Comparison of ENCODE assay signal across 15 cellular contexts in genomic region chr20:58855506-58856314, GRCh38. TPM values are rescaled to one million over a fixed set of nuclear protein-coding genes. Genes with fewer than 3 reads are reported as not detected.
DNase-seq lines count a peak whose midpoint lies in the region; ATAC-seq and TF ChIP-seq lines count a peak whose summit lies in the region.
"Had no signal": no experiment of that assay in that cellular context is flagged by ENCODE, and none has a peak within 500 bp of the region (broad histone marks: within the 10 kb centered on the region; RNA-seq: fewer than 3 reads in every experiment).

No MANE protein-coding gene starts in this region.

- TF ChIP-seq CTCF in Calu3 (IDR thresholded peaks at IDR 0.05; ENCODE audit: unreplicated experiment) (no peak), nephron progenitor cell (IDR thresholded peaks at IDR 0.05) (no peak)

- H3K4me3 Mint-ChIP-seq in Calu3 (ENCODE audit: low read depth, unreplicated experiment) (peak overlapping the region; percentile 57), nephron progenitor cell (peak overlapping the region; percentile 62)

- H3K9ac ChIP-seq in endocrine pancreas (ENCODE audit: control insufficient read depth, insufficient read depth, low read length) = peak overlapping the region; percentile 54

- no peaks in the 10 kb centered on the region for H3K36me3 ChIP-seq in endocrine pancreas (ENCODE audit: control insufficient read depth, insufficient read depth, low read length)
- H3K36me3 ChIP-seq: adrenal gland, ovary, thyroid gland had no signal

- DNase-seq in Calu3 = peak; percentile 81
- peak; percentile 64 for DNase-seq in HuH-7.5 (ENCODE audit: low spot score)
- DNase-seq in nephron progenitor cell = no peak
- DNase-seq in NCI-H2171 treated with DMSO at 0.1 percent for 48 hours (lab: John Stamatoyannopoulos, UW) = no peak
- DNase-seq: adrenal gland; effector CD4-positive, alpha-beta T cell; immature natural killer cell; IMR-90; NCI-H2029 treated with DMSO at 0.1 percent for 48 hours; ovary; thyroid gland had no signal

- no peaks in the 10 kb centered on the region for H3K27me3 ChIP-seq in endocrine pancreas (ENCODE audit: control insufficient read depth, insufficient read depth, low read length)
- H3K27me3 ChIP-seq: ovary had no signal

- H3K4me1 Mint-ChIP-seq in Calu3 (ENCODE audit: low read depth, unreplicated experiment) = peaks cover 13% of the 10 kb centered on the region
- H3K4me1 Mint-ChIP-seq in nephron progenitor cell = peaks cover 27% of the 10 kb centered on the region

- H3K4me1 ChIP-seq in endocrine pancreas (ENCODE audit: control insufficient read depth, insufficient read depth, low read length) = peaks cover 6% of the 10 kb centered on the region
- H3K4me1 ChIP-seq: adrenal gland had no signal

- intact Hi-C loops in Calu3 (cut with micrococcal nuclease; ENCODE audit: unreplicated experiment) = no loop called here

- no TSS peak for BruUV-seq in Calu3 (replicated peaks; lab: Mats Ljungman, UMichigan)

- H3K9me3 Mint-ChIP-seq in Calu3 (ENCODE audit: low read depth, unreplicated experiment) = no peaks in the 10 kb centered on the region
- peaks cover 20% of the 10 kb centered on the region for H3K9me3 Mint-ChIP-seq in nephron progenitor cell
- H3K9me3 Mint-ChIP-seq: immature natural killer cell had no signal

- H3K27me3 Mint-ChIP-seq in Calu3 (ENCODE audit: unreplicated experiment) (peaks cover 62% of the 10 kb centered on the region), nephron progenitor cell (ENCODE audit: low read depth, poor library complexity) (peaks cover 95% of the 10 kb centered on the region)

- CTCF ChIA-PET in Calu3 (lab: Charles Lee) = interaction anchor here (0.6 kb wide), 1 partner anchor 528 kb away, joined by 8 read pairs; no protein-coding TSS in a partner anchor

- H3K4me3 ChIP-seq in endocrine pancreas (ENCODE audit: control insufficient read depth, insufficient read depth, low read length) = peak overlapping the region; percentile 41
- H3K4me3 ChIP-seq: adrenal gland, ovary, thyroid gland had no signal

- H3K9me3 ChIP-seq in endocrine pancreas (ENCODE audit: control insufficient read depth, low read length) = no peaks in the 10 kb centered on the region
- H3K9me3 ChIP-seq: adrenal gland, ovary, thyroid gland had no signal

- ATAC-seq in GM21786 (IDR thresholded peaks at IDR 0.05; ENCODE audit: unreplicated experiment) = no peak
- no peak for ATAC-seq in HG03159 (IDR thresholded peaks at IDR 0.05; ENCODE audit: unreplicated experiment)
- ATAC-seq in HG02571 (IDR thresholded peaks at IDR 0.05; ENCODE audit: unreplicated experiment) = no peak

- H3K27ac Mint-ChIP-seq in Calu3 (ENCODE audit: unreplicated experiment) = no peak overlapping the region
- no peak overlapping the region for H3K27ac Mint-ChIP-seq in nephron progenitor cell
- H3K27ac Mint-ChIP-seq: immature natural killer cell had no signal

- peaks cover 12% of the 10 kb centered on the region for H3K36me3 Mint-ChIP-seq in Calu3 (ENCODE audit: insufficient read depth, unreplicated experiment)
- no peaks in the 10 kb centered on the region for H3K36me3 Mint-ChIP-seq in nephron progenitor cell (ENCODE audit: low read depth)
- H3K36me3 Mint-ChIP-seq: immature natural killer cell had no signal

RNA-seq across cellular contexts. Expression of gene GNAS, which starts 3.2 kb away (rescaled TPM):
- total RNA-seq in Calu3 (2022) = 1,324 and 1,410 TPM in 2 replicates

RNA-seq across cellular contexts. Expression of gene GNAS-AS1, which starts 5.0 kb away (rescaled TPM):
- 0.59 TPM in 1 of 2 replicates, not detected in the other for total RNA-seq in Calu3 (2022)

Comparison
In these comparisons a context has a peak if more than half of its experiments do, and no peak if none do; other contexts are left out.
1. DNase-seq: peak in Calu3 (single experiment) and HuH-7.5 (single experiment); none in nephron progenitor cell (single experiment) and NCI-H2171 treated with DMSO at 0.1 percent for 48 hours (single experiment).